Comparison of ENCODE assay signal across 1 cellular context in the genomic region with DNA sequence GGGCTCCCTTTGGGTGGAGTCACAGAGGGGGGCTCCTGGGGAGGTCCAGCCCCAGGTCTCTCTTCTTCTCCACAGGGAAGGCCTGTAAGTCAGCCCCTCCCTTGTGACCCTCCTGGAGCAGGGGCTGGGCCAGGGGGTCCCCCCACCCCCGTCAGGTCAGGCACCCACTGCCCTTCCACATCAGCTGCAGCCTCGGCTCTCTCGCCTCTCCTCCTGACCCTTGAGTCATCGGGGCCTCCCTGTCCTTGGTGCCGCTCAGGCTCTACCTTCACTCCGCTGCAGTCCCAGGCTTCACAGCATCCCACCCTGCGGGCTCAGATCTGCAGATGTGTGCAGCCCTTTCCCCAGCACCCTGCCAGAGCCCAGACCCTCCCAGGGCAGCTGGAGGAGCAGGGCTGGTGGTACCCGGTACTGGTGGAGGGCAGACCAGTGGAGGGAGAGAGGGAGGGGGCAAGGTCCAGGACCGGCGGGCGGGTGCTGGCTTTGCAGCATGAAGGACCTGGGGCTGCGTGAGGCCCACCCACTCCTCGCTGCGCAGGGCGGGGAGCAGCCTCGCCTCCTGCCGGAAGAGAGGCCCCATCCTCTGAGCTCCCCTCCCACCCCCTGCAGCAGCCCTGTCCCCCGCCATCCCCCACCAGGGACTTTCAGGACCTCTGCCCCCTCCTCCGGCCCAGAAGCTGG.
TF ChIP-seq lines count a peak whose summit lies in the region.

No MANE protein-coding gene starts in this region.

TF ChIP-seq in SK-N-SH treated with all-trans-retinoic acid at 6 μM for 48 hours, 23 proteins besides CTCF, POLR2A, EP300 and RAD21 (continued from another document):
- TF ChIP-seq, protein P1, sequence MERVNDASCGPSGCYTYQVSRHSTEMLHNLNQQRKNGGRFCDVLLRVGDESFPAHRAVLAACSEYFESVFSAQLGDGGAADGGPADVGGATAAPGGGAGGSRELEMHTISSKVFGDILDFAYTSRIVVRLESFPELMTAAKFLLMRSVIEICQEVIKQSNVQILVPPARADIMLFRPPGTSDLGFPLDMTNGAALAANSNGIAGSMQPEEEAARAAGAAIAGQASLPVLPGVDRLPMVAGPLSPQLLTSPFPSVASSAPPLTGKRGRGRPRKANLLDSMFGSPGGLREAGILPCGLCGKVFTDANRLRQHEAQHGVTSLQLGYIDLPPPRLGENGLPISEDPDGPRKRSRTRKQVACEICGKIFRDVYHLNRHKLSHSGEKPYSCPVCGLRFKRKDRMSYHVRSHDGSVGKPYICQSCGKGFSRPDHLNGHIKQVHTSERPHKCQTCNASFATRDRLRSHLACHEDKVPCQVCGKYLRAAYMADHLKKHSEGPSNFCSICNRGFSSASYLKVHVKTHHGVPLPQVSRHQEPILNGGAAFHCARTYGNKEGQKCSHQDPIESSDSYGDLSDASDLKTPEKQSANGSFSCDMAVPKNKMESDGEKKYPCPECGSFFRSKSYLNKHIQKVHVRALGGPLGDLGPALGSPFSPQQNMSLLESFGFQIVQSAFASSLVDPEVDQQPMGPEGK (CRISPR knock-in tag; IDR thresholded peaks at IDR 0.05; ENCODE audit: borderline replicate concordance): no peak
- TF ChIP-seq RARB (CRISPR knock-in tag; IDR thresholded peaks at IDR 0.05) (no peak), ZFP30 (CRISPR knock-in tag; IDR thresholded peaks at IDR 0.05) (no peak), SNAI2 (CRISPR knock-in tag; IDR thresholded peaks at IDR 0.05) (no peak), ARNTL (CRISPR knock-in tag; IDR thresholded peaks at IDR 0.05; ENCODE audit: borderline replicate concordance, low read depth) (no peak)
